ENCODE assay signal across 17 cellular contexts in the genomic region with DNA sequence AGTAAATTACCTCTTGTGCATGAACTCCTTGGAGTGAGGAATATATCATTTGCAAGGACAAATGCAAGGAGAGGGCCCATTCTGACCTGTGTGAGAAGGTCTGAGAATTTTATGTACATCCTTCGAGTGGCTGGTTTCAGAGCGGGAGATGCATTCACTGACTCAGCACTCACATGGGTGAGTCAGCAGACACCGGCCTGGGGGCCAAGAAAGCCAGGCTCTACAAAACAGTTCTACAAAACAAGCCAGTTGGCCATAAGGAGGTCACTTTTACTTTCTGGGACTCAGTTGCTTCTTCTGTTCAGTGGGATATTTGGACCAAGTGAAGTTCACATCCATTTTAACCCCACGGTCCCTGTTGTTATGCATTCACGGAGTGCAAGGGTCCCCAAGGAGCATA. TPM values are rescaled to one million over a fixed set of nuclear protein-coding genes. Genes with fewer than 3 reads are reported as not detected.
DNase-seq lines count a peak whose midpoint lies in the region; ATAC-seq and TF ChIP-seq lines count a peak whose summit lies in the region.
"Had no signal": no experiment of that assay in that cellular context is flagged by ENCODE, and none has a peak within 500 bp of the region (broad histone marks: within the 10 kb centered on the region; RNA-seq: fewer than 3 reads in every experiment).

No MANE protein-coding gene starts in this region.

- H3K36me3 Mint-ChIP-seq in activated CD8-positive, alpha-beta memory T cell treated with anti-CD3 and anti-CD28 coated beads, Interleukin-2, amount 10 ng/mL, durations not matched to agents 7 days and 5 days, result no peaks in the 10 kb centered on the region

- ATAC-seq in activated CD8-positive, alpha-beta memory T cell treated with anti-CD3 and anti-CD28 coated beads, Interleukin-2, amount 10 ng/mL, durations not matched to agents 7 days and 5 days, result no peak
- ATAC-seq in RWPE2 (ENCODE audit: low read depth) (no peak), GM19395 (IDR thresholded peaks at IDR 0.05; ENCODE audit: unreplicated experiment) (no peak)

- peak; percentile 18 for DNase-seq in activated CD8-positive, alpha-beta memory T cell treated with anti-CD3 and anti-CD28 coated beads, Interleukin-2, amount 10 ng/mL, durations not matched to agents 7 days and 5 days
- no peak for DNase-seq in activated CD8-positive, alpha-beta memory T cell treated with anti-CD3 and anti-CD28 coated beads, Interleukin-2, amount 50 U/mL, for 4 hours
- peak; percentile 64 for DNase-seq in RWPE2 (ENCODE audit: low spot score)
- DNase-seq in epithelial cell of esophagus (ENCODE audit: low read depth), result peak; percentile 64
- peak; percentile 24 for DNase-seq in sigmoid colon
- DNase-seq in COLO829 (ENCODE audit: low spot score), result no peak
- no peak for DNase-seq in activated CD4-positive, alpha-beta T cell treated with anti-CD3 and anti-CD28 coated beads, Interleukin-2, amount 50 U/mL, for 4 hours
- DNase-seq: activated CD4-positive, alpha-beta T cell treated with anti-CD3 and anti-CD28 coated beads, Interleukin-2, amount 10 ng/mL, durations not matched to agents 7 days and 5 days; GOT3; NCI-H2029; NCI-H69 had no signal

- no peaks in the 10 kb centered on the region for H3K4me1 Mint-ChIP-seq in activated CD8-positive, alpha-beta memory T cell treated with anti-CD3 and anti-CD28 coated beads, Interleukin-2, amount 10 ng/mL, durations not matched to agents 7 days and 5 days
- H3K4me1 Mint-ChIP-seq: activated CD4-positive, alpha-beta T cell treated with anti-CD3 and anti-CD28 coated beads, Interleukin-2, amount 10 ng/mL, durations not matched to agents 7 days and 5 days; central memory CD8-positive, alpha-beta T cell had no signal

- peaks cover 43% of the 10 kb centered on the region for H3K4me1 ChIP-seq in RWPE2 (ENCODE audit: insufficient read depth, poor library complexity, severe bottlenecking)
- H3K4me1 ChIP-seq in sigmoid colon, result no peaks in the 10 kb centered on the region

- TF ChIP-seq CTCF in RWPE2 (IDR thresholded peaks at IDR 0.05; ENCODE audit: poor library complexity, severe bottlenecking), result no peak
- no peak for TF ChIP-seq CTCF in epithelial cell of esophagus (IDR thresholded peaks at IDR 0.05; ENCODE audit: insufficient read depth, low read depth, low read length, missing control alignments)
- no peak for TF ChIP-seq CTCF in sigmoid colon (IDR thresholded peaks at IDR 0.05)

- H3K27ac Mint-ChIP-seq in activated CD8-positive, alpha-beta memory T cell treated with anti-CD3 and anti-CD28 coated beads, Interleukin-2, amount 10 ng/mL, durations not matched to agents 7 days and 5 days, result no peak overlapping the region
- H3K27ac Mint-ChIP-seq: activated CD4-positive, alpha-beta T cell treated with anti-CD3 and anti-CD28 coated beads, Interleukin-2, amount 10 ng/mL, durations not matched to agents 7 days and 5 days; T-helper 2 cell treated with Interferon-gamma antibody and Interleukin-4, amounts not matched to agents 5 μg/mL and 100 μg/mL, for 36 hours had no signal

- H3K4me3 Mint-ChIP-seq in activated CD8-positive, alpha-beta memory T cell treated with anti-CD3 and anti-CD28 coated beads, Interleukin-2, amount 10 ng/mL, durations not matched to agents 7 days and 5 days, result no peak overlapping the region
- H3K4me3 Mint-ChIP-seq: activated CD4-positive, alpha-beta T cell treated with anti-CD3 and anti-CD28 coated beads, Interleukin-2, amount 10 ng/mL, durations not matched to agents 7 days and 5 days; central memory CD8-positive, alpha-beta T cell; T-helper 2 cell treated with Interferon-gamma antibody and Interleukin-4, amounts not matched to agents 5 μg/mL and 100 μg/mL, for 36 hours had no signal

- H3K36me3 ChIP-seq in RWPE2 (ENCODE audit: low read depth), result no peaks in the 10 kb centered on the region
- H3K36me3 ChIP-seq in sigmoid colon, result no peaks in the 10 kb centered on the region

- intact Hi-C loops in sigmoid colon (cut with DNase I), result no loop called here

- peaks cover 8% of the 10 kb centered on the region for H3K27me3 Mint-ChIP-seq in activated CD8-positive, alpha-beta memory T cell treated with anti-CD3 and anti-CD28 coated beads, Interleukin-2, amount 10 ng/mL, durations not matched to agents 7 days and 5 days

- H3K27ac ChIP-seq in RWPE2 (ENCODE audit: poor library complexity, severe bottlenecking) (peak overlapping the region; percentile 10), sigmoid colon (no peak overlapping the region)
- H3K27ac ChIP-seq: 22Rv1, HL-60 had no signal

- H3K27me3 ChIP-seq in RWPE2 (ENCODE audit: insufficient read depth, poor library complexity, severe bottlenecking) (no peaks in the 10 kb centered on the region), sigmoid colon (no peaks in the 10 kb centered on the region)

- H3K4me3 ChIP-seq in RWPE2 (ENCODE audit: severe bottlenecking) (no peak overlapping the region), epithelial cell of esophagus (ENCODE audit: low read length) (no peak overlapping the region), sigmoid colon (no peak overlapping the region)
- H3K4me3 ChIP-seq: smooth muscle cell had no signal

- WGBS in sigmoid colon, 2 donors, result 95 to 96% methylated on average over 5 of the region's 5 CpGs

- no peaks in the 10 kb centered on the region for H3K9me3 Mint-ChIP-seq in activated CD8-positive, alpha-beta memory T cell treated with anti-CD3 and anti-CD28 coated beads, Interleukin-2, amount 10 ng/mL, durations not matched to agents 7 days and 5 days (ENCODE audit: low read depth)
- H3K9me3 Mint-ChIP-seq: activated CD4-positive, alpha-beta T cell treated with anti-CD3 and anti-CD28 coated beads, Interleukin-2, amount 10 ng/mL, durations not matched to agents 7 days and 5 days; central memory CD8-positive, alpha-beta T cell; T-helper 2 cell treated with Interferon-gamma antibody and Interleukin-4, amounts not matched to agents 5 μg/mL and 100 μg/mL, for 36 hours had no signal

- no peaks in the 10 kb centered on the region for H3K9me3 ChIP-seq in RWPE2 (ENCODE audit: severe bottlenecking)
- no peaks in the 10 kb centered on the region for H3K9me3 ChIP-seq in sigmoid colon

- CTCF ChIA-PET in activated CD8-positive, alpha-beta memory T cell treated with anti-CD3 and anti-CD28 coated beads, Interleukin-2, amount 10 ng/mL, durations not matched to agents 7 days and 5 days (lab: Charles Lee), result no interaction called here

- TF ChIP-seq EP300 in sigmoid colon (IDR thresholded peaks at IDR 0.05), result no peak

- no peak for TF ChIP-seq POLR2A in sigmoid colon (IDR thresholded peaks at IDR 0.05)

RNA-seq across cellular contexts. Expression of a gene that starts 35.2 kb away (rescaled TPM):
- total RNA-seq in activated CD8-positive, alpha-beta memory T cell treated with anti-CD3 and anti-CD28 coated beads, Interleukin-2, amount 10 ng/mL, durations not matched to agents 7 days and 5 days, result not detected
- total RNA-seq in sigmoid colon, result 1 to 10 TPM in 3 of 4 donors, under 1 TPM in 1; 0.68 to 5.0 (median 3.0) TPM
- polyA plus RNA-seq in sigmoid colon, result 1 to 10 TPM in 2 of 3 donors, under 1 TPM in 1; 0.46 to 2.8 (median 1.2) TPM
- total RNA-seq: activated CD4-positive, alpha-beta T cell treated with anti-CD3 and anti-CD28 coated beads, Interleukin-2, amount 10 ng/mL, durations not matched to agents 7 days and 5 days had no signal

Comparison
In these comparisons a context has a peak if more than half of its experiments do, and no peak if none do; other contexts are left out.
1. DNase-seq: peak in activated CD8-positive, alpha-beta memory T cell treated with anti-CD3 and anti-CD28 coated beads, Interleukin-2, amount 10 ng/mL, durations not matched to agents 7 days and 5 days (single experiment), RWPE2 (single experiment), epithelial cell of esophagus (single experiment) and sigmoid colon (single experiment); none in activated CD8-positive, alpha-beta memory T cell treated with anti-CD3 and anti-CD28 coated beads, Interleukin-2, amount 50 U/mL, for 4 hours (single experiment), COLO829 (single experiment) and activated CD4-positive, alpha-beta T cell treated with anti-CD3 and anti-CD28 coated beads, Interleukin-2, amount 50 U/mL, for 4 hours (0 of 2).